In the genomic region with DNA sequence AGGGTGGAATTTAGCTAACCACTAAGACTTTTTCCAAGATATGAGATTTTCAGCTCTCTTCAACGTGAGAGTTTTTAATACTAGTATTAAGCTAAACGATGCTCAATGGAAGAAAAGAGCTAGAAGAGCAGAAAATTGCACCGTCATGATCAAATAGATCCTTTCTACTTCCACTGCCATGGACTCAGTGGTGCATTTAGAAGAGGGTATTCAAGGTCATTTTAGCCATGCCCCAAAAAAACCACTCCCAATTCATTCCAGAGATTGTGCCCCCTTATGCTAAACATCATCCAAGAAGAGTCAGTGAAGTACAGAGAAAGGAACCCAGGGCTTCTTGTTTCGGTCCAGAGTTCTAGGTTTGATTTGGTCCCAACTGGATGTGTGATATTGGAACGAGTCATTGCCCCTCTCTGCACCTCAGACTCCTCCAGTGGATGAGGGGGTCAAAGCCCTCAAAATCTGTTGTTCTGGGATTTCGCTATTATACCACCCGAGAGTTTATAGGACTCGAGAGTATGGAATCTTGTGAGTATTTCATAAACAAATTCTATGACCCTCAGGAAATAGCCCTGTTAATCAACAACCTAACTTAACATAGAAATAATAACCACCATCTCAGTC, we compare ENCODE assay signal across 1 cellular context.
TF ChIP-seq lines count a peak whose summit lies in the region.

No MANE protein-coding gene starts in this region.

TF ChIP-seq in HepG2, 621 proteins besides CTCF, POLR2A, EP300 and RAD21:
- TF ChIP-seq TAF15 (IDR thresholded peaks at IDR 0.05; ENCODE audit: low read depth, low read length, poor library complexity, severe bottlenecking) (no peak), NFE2L2 (IDR thresholded peaks at IDR 0.05; ENCODE audit: low read length) (peak; percentile 83)
